Comparison of ENCODE assay signal across 12 cellular contexts in the genomic region with DNA sequence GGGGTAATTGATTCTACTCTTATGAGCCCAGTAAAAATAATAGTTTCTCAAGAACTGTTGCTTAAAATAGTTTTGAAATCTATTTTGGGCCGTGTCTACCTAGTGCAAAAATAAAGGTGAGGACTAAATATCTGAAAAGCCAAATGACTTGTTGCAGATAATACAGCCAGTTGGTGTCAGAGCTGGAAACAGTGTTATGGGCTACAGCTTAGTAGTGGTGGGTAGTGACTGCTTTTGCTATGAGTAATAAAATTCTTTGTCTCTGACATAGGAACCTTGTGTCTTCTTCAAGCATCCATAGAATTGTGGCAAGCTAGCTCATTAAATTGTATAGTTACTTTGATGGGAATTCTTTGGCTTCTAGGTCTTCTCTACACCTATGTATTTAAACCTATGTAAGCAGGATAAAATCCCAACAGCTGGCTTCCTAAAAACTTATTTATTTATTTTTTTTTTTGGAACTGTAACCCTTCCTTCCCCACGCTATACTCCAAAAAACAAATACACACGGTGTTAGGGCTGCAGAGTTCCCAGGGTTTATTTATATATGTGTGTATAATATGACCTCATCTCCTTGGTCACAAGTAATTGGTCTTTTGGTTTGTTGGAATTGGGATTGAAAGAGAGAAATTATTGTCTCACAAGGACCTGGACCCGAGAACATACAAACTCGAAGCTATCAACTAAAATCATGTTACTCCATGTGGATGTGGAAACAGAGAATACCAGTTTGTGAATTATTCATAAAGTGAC.
DNase-seq lines count a peak whose midpoint lies in the region; ATAC-seq, FAIRE-seq and TF ChIP-seq lines count a peak whose summit lies in the region.
"Had no signal": no experiment of that assay in that cellular context is flagged by ENCODE, and none has a peak within 500 bp of the region (broad histone marks: within the 10 kb centered on the region; RNA-seq: fewer than 3 reads in every experiment).

No MANE protein-coding gene starts in this region.

- TF ChIP-seq CTCF in chondrocyte (IDR thresholded peaks at IDR 0.05) = no peak

- H3K27ac Mint-ChIP-seq in chondrocyte (ENCODE audit: unreplicated experiment) = peak overlapping the region; percentile 87
- H3K27ac Mint-ChIP-seq: brain, naive B cell had no signal

- TF ChIP-seq POLR2A in GM12892 (IDR thresholded peaks at IDR 0.05; ENCODE audit: low read depth, low read length) = no peak

- DNase-seq in GM12892 (ENCODE audit: insufficient read length) (no peak), chondrocyte (ENCODE audit: low spot score) (no peak), renal cortical epithelial cell (ENCODE audit: low read depth) (peak; percentile 77), NCI-H524 treated with DMSO at 0.1 percent for 48 hours (lab: John Stamatoyannopoulos, UW) (no peak), medulla oblongata (ENCODE audit: extremely low spot score) (no peak), DMS153 treated with DMSO at 0.1 percent for 48 hours (lab: John Stamatoyannopoulos, UW; ENCODE audit: unreplicated experiment) (no peak)
- DNase-seq: islet precursor cell, naive B cell, NCI-H1105 treated with DMSO at 0.1 percent for 48 hours had no signal

- peak; percentile 42 for ATAC-seq in HG03432 (IDR thresholded peaks at IDR 0.05; ENCODE audit: unreplicated experiment)
- no peak for ATAC-seq in HG03159 (IDR thresholded peaks at IDR 0.05; ENCODE audit: unreplicated experiment)

- peak; percentile 80 for FAIRE-seq in GM12892 (lab: Jason Lieb, UNC)

- H3K4me1 Mint-ChIP-seq in chondrocyte (ENCODE audit: low read depth) = peaks cover 58% of the 10 kb centered on the region
- H3K4me1 Mint-ChIP-seq: naive B cell had no signal

- no peaks in the 10 kb centered on the region for H3K36me3 Mint-ChIP-seq in chondrocyte (ENCODE audit: low read depth)
- H3K36me3 Mint-ChIP-seq: brain, naive B cell had no signal

- no peaks in the 10 kb centered on the region for H3K27me3 Mint-ChIP-seq in chondrocyte (ENCODE audit: low read depth)
- H3K27me3 Mint-ChIP-seq: brain had no signal

- no peak overlapping the region for H3K4me3 Mint-ChIP-seq in chondrocyte (ENCODE audit: unreplicated experiment)
- H3K4me3 Mint-ChIP-seq: brain, naive B cell had no signal

- H3K9me3 Mint-ChIP-seq in chondrocyte (ENCODE audit: low read depth) = no peaks in the 10 kb centered on the region
- H3K9me3 Mint-ChIP-seq: brain, naive B cell had no signal
